In the genomic region with DNA sequence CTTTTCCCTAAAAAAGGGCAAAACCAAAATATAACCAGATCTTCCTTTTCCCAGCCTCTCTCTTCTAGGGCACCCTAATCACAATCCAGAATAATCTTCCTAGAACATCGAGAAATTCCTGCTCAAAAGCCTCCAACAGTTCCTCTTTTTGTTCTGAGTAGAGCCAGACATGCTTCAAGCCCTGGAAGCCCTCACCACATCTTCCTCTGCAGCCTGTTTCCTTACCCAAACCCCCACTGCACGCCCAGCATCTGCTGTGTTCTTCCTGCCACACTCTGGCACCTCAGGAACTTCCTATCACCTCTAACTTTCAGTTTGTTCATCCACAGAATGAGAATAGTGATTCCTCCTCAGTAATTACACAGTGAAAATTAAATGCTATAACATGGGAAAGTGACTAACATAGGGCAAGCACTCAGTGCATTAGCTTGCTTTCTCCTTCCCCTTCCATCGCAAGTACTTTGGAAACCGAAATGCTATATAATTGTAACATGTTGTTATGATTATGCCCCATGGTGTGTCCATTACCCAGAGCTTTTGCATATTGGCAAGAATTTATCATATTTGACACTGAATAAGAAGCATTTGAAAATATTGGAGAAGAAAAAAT, we compare ENCODE assay signal across 9 cellular contexts. TPM values are rescaled to one million over a fixed set of nuclear protein-coding genes. Genes with fewer than 3 reads are reported as not detected.
A peak's percentile ranks its signal among the peaks of the same experiment; 100 is the strongest.
DNase-seq lines count a peak whose midpoint lies in the region; ATAC-seq and TF ChIP-seq lines count a peak whose summit lies in the region.
"Had no signal": no experiment of that assay in that cellular context is flagged by ENCODE, and none has a peak within 500 bp of the region (broad histone marks: within the 10 kb centered on the region; RNA-seq: fewer than 3 reads in every experiment).

No MANE protein-coding gene starts in this region.

- no peak for DNase-seq in RWPE2 (ENCODE audit: low spot score)
- peak; percentile 30 for DNase-seq in central memory CD4-positive, alpha-beta T cell
- no peak for DNase-seq in DMS114 treated with DMSO at 0.1 percent for 48 hours (lab: John Stamatoyannopoulos, UW; ENCODE audit: unreplicated experiment)
- DNase-seq in left colon, result no peak
- DNase-seq in gastrocnemius medialis, result no peak
- no peak for DNase-seq in NCI-H146 treated with DMSO at 0.1 percent for 48 hours (lab: John Stamatoyannopoulos, UW; ENCODE audit: unreplicated experiment)
- DNase-seq: NCI-H510A treated with DMSO at 0.1 percent for 48 hours had no signal

- H3K9me3 ChIP-seq in BLaER1 treated with 17β-estradiol and CSF1 and Interleukin-3, amounts not matched to agents 10 nM and 100 nM (replicated peaks in 1 of 11), result no peaks in the 10 kb centered on the region
- H3K9me3 ChIP-seq in RWPE2 (ENCODE audit: severe bottlenecking) (no peaks in the 10 kb centered on the region), gastrocnemius medialis (no peaks in the 10 kb centered on the region)

- ATAC-seq in GM21737 (IDR thresholded peaks at IDR 0.05; ENCODE audit: unreplicated experiment) (peak; percentile 14), RWPE2 (ENCODE audit: low read depth) (no peak), left colon (no peak), gastrocnemius medialis (no peak)

- TF ChIP-seq CTCF in RWPE2 (IDR thresholded peaks at IDR 0.05; ENCODE audit: poor library complexity, severe bottlenecking) (no peak), gastrocnemius medialis (IDR thresholded peaks at IDR 0.05 in 4 of 5, conservative IDR thresholded peaks at IDR 0.05 in 1 of 5) (no peak)

- in situ Hi-C loops in gastrocnemius medialis (cut with MboI; ENCODE audit: low sequenced_read_pairs in 4 of 4), result no loop called here

- peaks cover 57 to 70% (median 66%) of the 10 kb centered on the region in 10 experiments for H3K4me1 ChIP-seq in BLaER1 treated with 17β-estradiol and CSF1 and Interleukin-3, amounts not matched to agents 10 nM and 100 nM
- H3K4me1 ChIP-seq in RWPE2 (ENCODE audit: insufficient read depth, poor library complexity, severe bottlenecking) (peaks cover 20% of the 10 kb centered on the region), gastrocnemius medialis (peaks cover 12 to 18% of the 10 kb centered on the region in 2 donors)

- intact Hi-C loops in left colon (cut with DNase I, micrococcal nuclease) (no loop called here), gastrocnemius medialis (cut with DNase I; ENCODE audit: low total_unique reads) (no loop called here)

- H3K4me2 ChIP-seq in BLaER1 treated with 17β-estradiol and CSF1 and Interleukin-3, amounts not matched to agents 10 nM and 100 nM, result peak overlapping the region; percentile 66 to 92 (median 82)

- no peaks in the 10 kb centered on the region for H3K27me3 ChIP-seq in BLaER1 treated with 17β-estradiol and CSF1 and Interleukin-3, amounts not matched to agents 10 nM and 100 nM
- H3K27me3 ChIP-seq in RWPE2 (ENCODE audit: insufficient read depth, poor library complexity, severe bottlenecking) (no peaks in the 10 kb centered on the region), gastrocnemius medialis (no peaks in the 10 kb centered on the region)

- peaks cover 17 to 79% (median 38%) of the 10 kb centered on the region in 11 experiments; a peak in 21 of 22 replicates for H3K36me3 ChIP-seq in BLaER1 treated with 17β-estradiol and CSF1 and Interleukin-3, amounts not matched to agents 10 nM and 100 nM
- H3K36me3 ChIP-seq in RWPE2 (ENCODE audit: low read depth), result peaks cover 32% of the 10 kb centered on the region
- H3K36me3 ChIP-seq in gastrocnemius medialis, result peaks cover 0 to 48% of the 10 kb centered on the region in 2 donors

- peaks cover 0 to 59% (median 8%) of the 10 kb centered on the region in 11 experiments; a peak in 11 of 22 replicates for H4K20me1 ChIP-seq in BLaER1 treated with 17β-estradiol and CSF1 and Interleukin-3, amounts not matched to agents 10 nM and 100 nM

- H3K9ac ChIP-seq in BLaER1 treated with 17β-estradiol and CSF1 and Interleukin-3, amounts not matched to agents 10 nM and 100 nM, result peak overlapping the region in 8 of 11 experiments; percentile 8 to 59 (median 32); a peak in 10 of 22 replicates

- no peak for TF ChIP-seq POLR2A in gastrocnemius medialis (IDR thresholded peaks at IDR 0.05)

- peak overlapping the region in 5 of 10 experiments; percentile 6 to 50 (median 40); a peak in 6 of 20 replicates for H3K4me3 ChIP-seq in BLaER1 treated with 17β-estradiol and CSF1 and Interleukin-3, amounts not matched to agents 10 nM and 100 nM
- H3K4me3 ChIP-seq in RWPE2 (ENCODE audit: severe bottlenecking), result no peak overlapping the region
- no peak overlapping the region for H3K4me3 ChIP-seq in gastrocnemius medialis

- peak overlapping the region in 9 of 11 experiments; percentile 2 to 70 (median 59); a peak in 14 of 22 replicates for H3K27ac ChIP-seq in BLaER1 treated with 17β-estradiol and CSF1 and Interleukin-3, amounts not matched to agents 10 nM and 100 nM
- H3K27ac ChIP-seq in RWPE2 (ENCODE audit: poor library complexity, severe bottlenecking) (peak overlapping the region; percentile 65), gastrocnemius medialis (no peak overlapping the region)

RNA-seq across cellular contexts. Expression of a gene that starts 26.3 kb away (rescaled TPM):
- 10 to 100 TPM; 53.9 to 59.3 TPM for total RNA-seq in left colon
- 10 to 100 TPM; 30.8 to 53.2 (median 38.8) TPM for total RNA-seq in gastrocnemius medialis

RNA-seq across cellular contexts. Expression of a gene that starts 37.4 kb away (rescaled TPM):
- total RNA-seq in left colon (10 to 100 TPM; 10.1 to 12.6 TPM), gastrocnemius medialis (10 to 100 TPM in 3 of 4 donors, 1 to 10 TPM in 1; 5.4 to 18.7 (median 16.8) TPM)

RNA-seq across cellular contexts. Expression of a gene that starts 42.5 kb away (rescaled TPM):
- total RNA-seq in left colon (1 to 10 TPM; 2.0 to 4.0 TPM), gastrocnemius medialis (1 to 10 TPM in 3 of 4 donors, under 1 TPM in 1; 0.87 to 3.2 (median 2.5) TPM)

Comparison
In these comparisons a context has a peak if more than half of its experiments do, and no peak if none do; other contexts are left out.
1. H3K27ac ChIP-seq: peak in BLaER1 treated with 17β-estradiol and CSF1 and Interleukin-3, amounts not matched to agents 10 nM and 100 nM (9 of 11) and RWPE2 (single experiment); none in gastrocnemius medialis (0 of 4).